In the genomic region with DNA sequence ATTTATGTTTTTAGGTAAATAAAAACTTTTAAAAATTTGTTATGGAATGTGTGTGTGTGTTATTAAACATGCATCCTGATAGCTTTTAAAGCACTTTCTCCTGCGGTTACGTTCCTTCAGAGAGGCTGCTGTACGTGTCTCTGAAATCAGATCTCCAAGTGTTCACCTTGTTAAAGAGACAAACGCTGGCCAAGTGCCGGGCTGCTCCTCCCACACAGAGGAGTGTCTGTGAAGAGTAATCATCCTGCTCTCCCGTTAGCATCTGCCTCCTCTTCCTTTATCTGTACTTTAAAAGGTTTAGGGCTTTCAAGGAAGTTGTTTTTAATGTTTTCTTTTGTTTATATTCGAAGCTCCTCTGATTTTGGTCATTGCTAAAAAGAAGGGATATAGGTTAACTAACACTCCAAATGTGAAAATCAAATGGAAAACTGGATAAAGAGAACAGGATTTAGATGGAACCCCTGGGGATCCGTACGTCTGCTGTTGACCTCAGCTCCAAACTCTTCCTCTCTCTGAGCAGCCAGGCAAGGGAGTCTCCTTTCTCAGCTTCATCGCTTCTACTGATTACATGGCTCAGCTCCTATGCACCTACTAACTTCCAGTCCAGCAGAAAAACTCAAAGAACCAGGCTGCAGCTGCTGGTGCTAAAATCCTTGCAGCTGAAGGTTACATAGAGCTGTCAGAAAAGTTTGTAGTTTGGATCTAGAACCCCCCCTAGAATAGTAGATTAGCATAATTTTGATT, we compare ENCODE assay signal across 16 cellular contexts. TPM values are rescaled to one million over a fixed set of nuclear protein-coding genes. Genes with fewer than 3 reads are reported as not detected.
DNase-seq lines count a peak whose midpoint lies in the region; ATAC-seq and TF ChIP-seq lines count a peak whose summit lies in the region.
"Had no signal": no experiment of that assay in that cellular context is flagged by ENCODE, and none has a peak within 500 bp of the region (broad histone marks: within the 10 kb centered on the region; RNA-seq: fewer than 3 reads in every experiment).

No MANE protein-coding gene starts in this region.

- H4K20me1 ChIP-seq in GM23248 (ENCODE audit: insufficient read depth): no peaks in the 10 kb centered on the region

- no peaks in the 10 kb centered on the region for H3K9me2 ChIP-seq in GM23248 (ENCODE audit: insufficient read depth)

- TF ChIP-seq CTCF in activated B cell treated with CpG ODN at 0.5 μM for 24 hours (IDR thresholded peaks at IDR 0.05) (no peak), left lung (IDR thresholded peaks at IDR 0.05) (no peak), gastrocnemius medialis (IDR thresholded peaks at IDR 0.05 in 4 of 5, conservative IDR thresholded peaks at IDR 0.05 in 1 of 5) (no peak)

- no peak for TF ChIP-seq POLR2A in gastrocnemius medialis (IDR thresholded peaks at IDR 0.05)

- H3K79me2 ChIP-seq in GM23248 (ENCODE audit: insufficient read depth): no peaks in the 10 kb centered on the region

- POLR2A ChIA-PET in activated CD4-positive, alpha-beta T cell treated with anti-CD3 and anti-CD28 coated beads for 36 hours (lab: Charles Lee): interaction anchor here (0.6 to 2.3 kb wide), 11 partner anchors 8 to 137 kb away, joined by 3 to 13 read pairs (median 6); a partner anchor contains a TSS
- POLR2A ChIA-PET in activated B cell treated with CpG ODN at 0.5 μM for 24 hours (lab: Charles Lee): interaction anchor here (0.9 to 2.0 kb wide), 5 partner anchors 20 to 106 kb away, joined by 3 to 11 read pairs (median 3); a partner anchor contains a TSS

- H3K36me3 ChIP-seq in GM23248 (ENCODE audit: low read depth) (no peaks in the 10 kb centered on the region), left lung (no peaks in the 10 kb centered on the region), gastrocnemius medialis (no peaks in the 10 kb centered on the region)
- H3K36me3 ChIP-seq: heart left ventricle had no signal

- peak overlapping the region; percentile 11 for H3K4me3 Mint-ChIP-seq in activated CD4-positive, alpha-beta T cell treated with anti-CD3 and anti-CD28 coated beads for 36 hours
- H3K4me3 Mint-ChIP-seq in activated B cell treated with CpG ODN at 0.5 μM for 24 hours: no peak overlapping the region
- H3K4me3 Mint-ChIP-seq: WTC11 had no signal

- H3K27ac ChIP-seq in GM23248 (no peak overlapping the region), left lung (peak overlapping the region in 1 of 2 donors; percentile 81), gastrocnemius medialis (no peak overlapping the region)
- H3K27ac ChIP-seq: epithelial cell of prostate, heart left ventricle, SK-N-MC, uterus had no signal

- no peak overlapping the region for H3K4me2 ChIP-seq in GM23248 (ENCODE audit: unreplicated experiment)

- peaks cover 22% of the 10 kb centered on the region for H3K9me3 Mint-ChIP-seq in activated CD4-positive, alpha-beta T cell treated with anti-CD3 and anti-CD28 coated beads for 36 hours (ENCODE audit: low read depth)
- peaks cover 29% of the 10 kb centered on the region for H3K9me3 Mint-ChIP-seq in activated B cell treated with CpG ODN at 0.5 μM for 24 hours

- H3K27me3 ChIP-seq in GM23248 (replicated peaks; ENCODE audit: insufficient read depth) (peaks cover 83% of the 10 kb centered on the region), left lung (peaks cover 0 to 17% of the 10 kb centered on the region in 2 donors), gastrocnemius medialis (peaks cover 6 to 21% (median 16%) of the 10 kb centered on the region in 3 donors)
- H3K27me3 ChIP-seq: uterus had no signal

- H3K27me3 Mint-ChIP-seq in activated CD4-positive, alpha-beta T cell treated with anti-CD3 and anti-CD28 coated beads for 36 hours: no peaks in the 10 kb centered on the region
- no peaks in the 10 kb centered on the region for H3K27me3 Mint-ChIP-seq in activated B cell treated with CpG ODN at 0.5 μM for 24 hours

- 22 to 28% methylated on average over 10 of the region's 10 CpGs for WGBS in GM23248 (ENCODE audit: low coverage in 1 of 2, low lambda C conversion rate in 2 of 2, missing lambda C conversion rate in 2 of 2), 2 experiments

- no peak overlapping the region for H3K9ac ChIP-seq in GM23248

- peak overlapping the region; percentile 44 for H3K27ac Mint-ChIP-seq in activated CD4-positive, alpha-beta T cell treated with anti-CD3 and anti-CD28 coated beads for 36 hours
- peak overlapping the region; percentile 35 for H3K27ac Mint-ChIP-seq in activated B cell treated with CpG ODN at 0.5 μM for 24 hours
- H3K27ac Mint-ChIP-seq: WTC11 had no signal

- H3F3A ChIP-seq in GM23248 (ENCODE audit: insufficient read depth): no peaks in the 10 kb centered on the region

- peak; percentile 3 for ATAC-seq in activated CD4-positive, alpha-beta T cell treated with anti-CD3 and anti-CD28 coated beads for 36 hours
- ATAC-seq in activated B cell treated with CpG ODN at 0.5 μM for 24 hours (ENCODE audit: low read depth): no peak
- ATAC-seq in left lung: peak; percentile 34
- ATAC-seq in gastrocnemius medialis: no peak
- ATAC-seq: heart left ventricle, WTC11 had no signal

- DNase-seq in activated CD4-positive, alpha-beta T cell treated with anti-CD3 and anti-CD28 coated beads for 36 hours: no peak
- no peak for DNase-seq in activated CD4-positive, alpha-beta T cell treated with anti-CD3 and anti-CD28 coated beads, Interleukin-2, amount 50 U/mL, for 4 hours
- DNase-seq in GM23248 (peak; percentile 19), activated B cell treated with CpG ODN at 0.5 μM for 24 hours (no peak), left lung (no peak), NCI-H1694 treated with DMSO at 0.1 percent for 48 hours (lab: John Stamatoyannopoulos, UW) (no peak), gastrocnemius medialis (no peak), DMS79 (lab: John Stamatoyannopoulos, UW) (no peak)
- DNase-seq: activated effector memory CD4-positive, alpha-beta T cell treated with Interleukin-2 at 50 U/mL for 16 hours; Calu3; heart left ventricle; NCI-H1092 had no signal

- CTCF ChIA-PET in activated CD4-positive, alpha-beta T cell treated with anti-CD3 and anti-CD28 coated beads for 36 hours (lab: Charles Lee): interaction anchor here (0.5 to 1.6 kb wide), 14 partner anchors 10 to 406 kb away, joined by 3 to 5 read pairs (median 3); a partner anchor contains a TSS
- CTCF ChIA-PET in activated B cell treated with CpG ODN at 0.5 μM for 24 hours (lab: Charles Lee): no interaction called here

- peaks cover 53% of the 10 kb centered on the region for H3K4me1 Mint-ChIP-seq in activated CD4-positive, alpha-beta T cell treated with anti-CD3 and anti-CD28 coated beads for 36 hours
- H3K4me1 Mint-ChIP-seq in activated B cell treated with CpG ODN at 0.5 μM for 24 hours: peaks cover 36% of the 10 kb centered on the region

- H3K4me3 ChIP-seq in GM23248: no peak overlapping the region
- H3K4me3 ChIP-seq in left lung: no peak overlapping the region
- no peak overlapping the region for H3K4me3 ChIP-seq in gastrocnemius medialis
- H3K4me3 ChIP-seq: heart left ventricle, SK-N-MC, uterus had no signal

- H2AFZ ChIP-seq in GM23248: no peak overlapping the region

- H3K4me1 ChIP-seq in GM23248 (ENCODE audit: insufficient read depth): no peaks in the 10 kb centered on the region
- H3K4me1 ChIP-seq in left lung: peaks cover 7 to 13% of the 10 kb centered on the region in 2 donors
- no peaks in the 10 kb centered on the region for H3K4me1 ChIP-seq in gastrocnemius medialis
- H3K4me1 ChIP-seq: uterus had no signal

- H3K9me3 ChIP-seq in GM23248 (ENCODE audit: low read depth): no peaks in the 10 kb centered on the region
- peaks cover 0 to 19% of the 10 kb centered on the region in 2 donors for H3K9me3 ChIP-seq in left lung
- no peaks in the 10 kb centered on the region for H3K9me3 ChIP-seq in gastrocnemius medialis

- in situ Hi-C loops in GM23248 (cut with MboI): no loop called here
- in situ Hi-C loops in gastrocnemius medialis (cut with MboI; ENCODE audit: low sequenced_read_pairs in 4 of 4): no loop called here

- intact Hi-C loops in activated CD4-positive, alpha-beta T cell treated with anti-CD3 and anti-CD28 coated beads for 36 hours (cut with DNase I, micrococcal nuclease): no loop called here
- intact Hi-C loops in activated B cell treated with CpG ODN at 0.5 μM for 24 hours (cut with micrococcal nuclease) (no loop called here), left lung (cut with DNase I) (no loop called here), gastrocnemius medialis (cut with DNase I; ENCODE audit: low total_unique reads) (no loop called here)

- H3K36me3 Mint-ChIP-seq in activated CD4-positive, alpha-beta T cell treated with anti-CD3 and anti-CD28 coated beads for 36 hours (ENCODE audit: low read depth): peaks cover 79% of the 10 kb centered on the region
- H3K36me3 Mint-ChIP-seq in activated B cell treated with CpG ODN at 0.5 μM for 24 hours (ENCODE audit: low read depth): peaks cover 95% of the 10 kb centered on the region

RNA-seq across cellular contexts. Expression of a gene that starts 20.0 kb away (rescaled TPM):
- 100 to 1,000 TPM; 601 to 617 TPM for total RNA-seq in activated CD4-positive, alpha-beta T cell treated with anti-CD3 and anti-CD28 coated beads for 36 hours
- total RNA-seq in GM23248 (2014; rRNA removed; shearing (Covaris generic)): not detected in 2 replicates
- polyA plus RNA-seq in GM23248 (2016; fragmentation: Nextera tagmentation; extraction: Ambion mirVana): 0.23 and 0.70 TPM in 2 replicates
- total RNA-seq in activated B cell treated with CpG ODN at 0.5 μM for 24 hours (417 and 426 TPM in 2 replicates), left lung (1 to 10 TPM; 3.4 to 7.0 TPM), gastrocnemius medialis (under 1 TPM in 3 of 4 donors, not detected in 1; 0.26 to 0.56 (median 0.31) TPM)
- total RNA-seq: Calu3 had no signal

Comparison
In these comparisons a context has a peak if more than half of its experiments do, and no peak if none do; other contexts are left out.
1. ATAC-seq: peak in activated CD4-positive, alpha-beta T cell treated with anti-CD3 and anti-CD28 coated beads for 36 hours (single experiment) and left lung (single experiment); none in activated B cell treated with CpG ODN at 0.5 μM for 24 hours (single experiment) and gastrocnemius medialis (0 of 2).
2. RNA of a gene that starts 20.0 kb away (total RNA-seq): 601 to 617 TPM in activated CD4-positive, alpha-beta T cell treated with anti-CD3 and anti-CD28 coated beads for 36 hours and 417 to 426 TPM in activated B cell treated with CpG ODN at 0.5 μM for 24 hours; 3.4 to 7.0 TPM in left lung, 0.26 to 0.56 TPM in gastrocnemius medialis and not detected in GM23248; every median in the first group is over 10 times any median in the second.